ENCODE assay signal across 1 cellular context in genomic region chr16:57591086-57591869, GRCh38.
TF ChIP-seq lines count a peak whose summit lies in the region.

No MANE protein-coding gene starts in this region.

TF ChIP-seq in GM12878, 131 proteins besides CTCF, POLR2A, EP300 and RAD21:
- TF ChIP-seq PAX5 (IDR thresholded peaks at IDR 0.05; ENCODE audit: borderline replicate concordance, low read depth, low read length): 0 out of 2 replicates have a peak, but pooled peaks have one; percentile 43
- TF ChIP-seq, protein P1, sequence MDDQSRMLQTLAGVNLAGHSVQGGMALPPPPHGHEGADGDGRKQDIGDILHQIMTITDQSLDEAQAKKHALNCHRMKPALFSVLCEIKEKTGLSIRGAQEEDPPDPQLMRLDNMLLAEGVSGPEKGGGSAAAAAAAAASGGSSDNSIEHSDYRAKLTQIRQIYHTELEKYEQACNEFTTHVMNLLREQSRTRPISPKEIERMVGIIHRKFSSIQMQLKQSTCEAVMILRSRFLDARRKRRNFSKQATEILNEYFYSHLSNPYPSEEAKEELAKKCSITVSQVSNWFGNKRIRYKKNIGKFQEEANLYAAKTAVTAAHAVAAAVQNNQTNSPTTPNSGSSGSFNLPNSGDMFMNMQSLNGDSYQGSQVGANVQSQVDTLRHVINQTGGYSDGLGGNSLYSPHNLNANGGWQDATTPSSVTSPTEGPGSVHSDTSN (IDR thresholded peaks at IDR 0.05; ENCODE audit: insufficient replicate concordance, low read depth, low read length): peak; percentile 66
- peak; percentile 58 to 63 for TF ChIP-seq IKZF2 (IDR thresholded peaks at IDR 0.05)
- no peak for TF ChIP-seq SIN3A (IDR thresholded peaks at IDR 0.05; ENCODE audit: low read depth, low read length)
- no peak for TF ChIP-seq TBL1XR1 (IDR thresholded peaks at IDR 0.05; ENCODE audit: low read depth, low read length)
- TF ChIP-seq NFXL1 (IDR thresholded peaks at IDR 0.05; ENCODE audit: borderline replicate concordance): no peak
- TF ChIP-seq ZSCAN29 (IDR thresholded peaks at IDR 0.05): 0 out of 2 replicates have a peak, but pooled peaks have one; percentile 2
- TF ChIP-seq DPF2 (IDR thresholded peaks at IDR 0.05): peak; percentile 76
- peak; percentile 65 for TF ChIP-seq EED (IDR thresholded peaks at IDR 0.05; ENCODE audit: low read depth)
- TF ChIP-seq BMI1 (IDR thresholded peaks at IDR 0.05; ENCODE audit: borderline replicate concordance): 0 out of 2 replicates have a peak, but pooled peaks have one; percentile 11
- TF ChIP-seq IKZF1 (conservative IDR thresholded peaks at IDR 0.05): peak; percentile 78
- TF ChIP-seq WRNIP1 (IDR thresholded peaks at IDR 0.05; ENCODE audit: borderline replicate concordance, low read depth, low read length): no peak
- peak; percentile 97 for TF ChIP-seq POU2F2 (IDR thresholded peaks at IDR 0.05; ENCODE audit: borderline replicate concordance, low read depth, low read length)
- TF ChIP-seq, protein P2, sequence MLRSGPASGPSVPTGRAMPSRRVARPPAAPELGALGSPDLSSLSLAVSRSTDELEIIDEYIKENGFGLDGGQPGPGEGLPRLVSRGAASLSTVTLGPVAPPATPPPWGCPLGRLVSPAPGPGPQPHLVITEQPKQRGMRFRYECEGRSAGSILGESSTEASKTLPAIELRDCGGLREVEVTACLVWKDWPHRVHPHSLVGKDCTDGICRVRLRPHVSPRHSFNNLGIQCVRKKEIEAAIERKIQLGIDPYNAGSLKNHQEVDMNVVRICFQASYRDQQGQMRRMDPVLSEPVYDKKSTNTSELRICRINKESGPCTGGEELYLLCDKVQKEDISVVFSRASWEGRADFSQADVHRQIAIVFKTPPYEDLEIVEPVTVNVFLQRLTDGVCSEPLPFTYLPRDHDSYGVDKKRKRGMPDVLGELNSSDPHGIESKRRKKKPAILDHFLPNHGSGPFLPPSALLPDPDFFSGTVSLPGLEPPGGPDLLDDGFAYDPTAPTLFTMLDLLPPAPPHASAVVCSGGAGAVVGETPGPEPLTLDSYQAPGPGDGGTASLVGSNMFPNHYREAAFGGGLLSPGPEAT (IDR thresholded peaks at IDR 0.05; ENCODE audit: low read depth): peak; percentile 71; the same call in 1 of the 2 replicates
- TF ChIP-seq ASH2L (IDR thresholded peaks at IDR 0.05; ENCODE audit: borderline replicate concordance, low read depth): no peak
- TF ChIP-seq TAF1 (IDR thresholded peaks at IDR 0.05; ENCODE audit: borderline replicate concordance, low read depth, low read length): peak; percentile 14; the same call in 1 of the 2 replicates
- TF ChIP-seq SRF (IDR thresholded peaks at IDR 0.05; ENCODE audit: low read depth in 2 of 2, low read length in 2 of 2): no peak
- TF ChIP-seq CHD1 (IDR thresholded peaks at IDR 0.05; ENCODE audit: low read depth, low read length): no peak
- peak; percentile 54; the same call in 1 of the 2 replicates for TF ChIP-seq BACH1 (IDR thresholded peaks at IDR 0.05; ENCODE audit: borderline replicate concordance)
- no peak for TF ChIP-seq ZNF207 (IDR thresholded peaks at IDR 0.05; ENCODE audit: borderline replicate concordance)
- peak; percentile 50; the same call in 1 of the 2 replicates for TF ChIP-seq NFIC (IDR thresholded peaks at IDR 0.05; ENCODE audit: low read depth, low read length)
- TF ChIP-seq TCF12 (IDR thresholded peaks at IDR 0.05; ENCODE audit: low read depth, low read length): peak; percentile 85
- no peak for TF ChIP-seq NFYA (IDR thresholded peaks at IDR 0.05; ENCODE audit: borderline replicate concordance, low read depth, low read length)
- TF ChIP-seq, protein P3, sequence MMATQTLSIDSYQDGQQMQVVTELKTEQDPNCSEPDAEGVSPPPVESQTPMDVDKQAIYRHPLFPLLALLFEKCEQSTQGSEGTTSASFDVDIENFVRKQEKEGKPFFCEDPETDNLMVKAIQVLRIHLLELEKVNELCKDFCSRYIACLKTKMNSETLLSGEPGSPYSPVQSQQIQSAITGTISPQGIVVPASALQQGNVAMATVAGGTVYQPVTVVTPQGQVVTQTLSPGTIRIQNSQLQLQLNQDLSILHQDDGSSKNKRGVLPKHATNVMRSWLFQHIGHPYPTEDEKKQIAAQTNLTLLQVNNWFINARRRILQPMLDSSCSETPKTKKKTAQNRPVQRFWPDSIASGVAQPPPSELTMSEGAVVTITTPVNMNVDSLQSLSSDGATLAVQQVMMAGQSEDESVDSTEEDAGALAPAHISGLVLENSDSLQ (IDR thresholded peaks at IDR 0.05): peak; percentile 64; the same call in 1 of the 2 replicates
- peak; percentile 41; the same call in 1 of the 2 replicates for TF ChIP-seq RAD51 (IDR thresholded peaks at IDR 0.05)
- 0 out of 2 replicates have a peak, but pooled peaks have one; percentile 37 for TF ChIP-seq CHD2 (IDR thresholded peaks at IDR 0.05; ENCODE audit: borderline replicate concordance, low read depth, low read length)
- TF ChIP-seq MEF2B (IDR thresholded peaks at IDR 0.05; ENCODE audit: partially characterized antibody, poor library complexity, severe bottlenecking): no peak
- TF ChIP-seq SMC3 (IDR thresholded peaks at IDR 0.05; ENCODE audit: borderline replicate concordance, low read length): peak; percentile 79
- peak; percentile 61; the same call in 1 of the 2 replicates for TF ChIP-seq NR2F1 (conservative IDR thresholded peaks at IDR 0.05)
- TF ChIP-seq FOXM1 (IDR thresholded peaks at IDR 0.05; ENCODE audit: low read depth, low read length): peak; percentile 78
- TF ChIP-seq EGR1 (IDR thresholded peaks at IDR 0.05; ENCODE audit: borderline replicate concordance in 1 of 2, low read depth in 2 of 2, low read length in 2 of 2): peak in 1 of 2 experiments; percentile 55; a peak in 1 of 3 replicates
- no peak for TF ChIP-seq TARDBP (IDR thresholded peaks at IDR 0.05; ENCODE audit: borderline replicate concordance)
- peak; percentile 68 for TF ChIP-seq ATF7 (IDR thresholded peaks at IDR 0.05; ENCODE audit: low read depth)
- no peak for TF ChIP-seq EZH2 (IDR thresholded peaks at IDR 0.05; ENCODE audit: borderline replicate concordance, control insufficient read depth, low read depth, low read length)
- peak; percentile 59 for TF ChIP-seq NBN (IDR thresholded peaks at IDR 0.05)
- peak; percentile 69; the same call in 1 of the 2 replicates for TF ChIP-seq BCL11A (IDR thresholded peaks at IDR 0.05; ENCODE audit: low read depth, low read length)
- peak; percentile 60 for TF ChIP-seq GATAD2B (conservative IDR thresholded peaks at IDR 0.05; ENCODE audit: low read depth)
- TF ChIP-seq ETV6 (conservative IDR thresholded peaks at IDR 0.05 in 1 of 2, IDR thresholded peaks at IDR 0.05 in 1 of 2; ENCODE audit: borderline replicate concordance in 1 of 2, low read depth in 1 of 2): no peak
- peak; percentile 92 for TF ChIP-seq TCF7 (IDR thresholded peaks at IDR 0.05; ENCODE audit: borderline replicate concordance)
- TF ChIP-seq IRF4 (IDR thresholded peaks at IDR 0.05; ENCODE audit: low read depth, low read length): no peak
- TF ChIP-seq IRF3 (IDR thresholded peaks at IDR 0.05): no peak
- TF ChIP-seq MTA2 (IDR thresholded peaks at IDR 0.05; ENCODE audit: low read depth): peak; percentile 73; the same call in 1 of the 2 replicates
- TF ChIP-seq LARP7 (IDR thresholded peaks at IDR 0.05): 0 out of 2 replicates have a peak, but pooled peaks have one; percentile 29
- peak; percentile 31; the same call in 1 of the 2 replicates for TF ChIP-seq RB1 (IDR thresholded peaks at IDR 0.05; ENCODE audit: borderline replicate concordance)
- TF ChIP-seq, protein P4, sequence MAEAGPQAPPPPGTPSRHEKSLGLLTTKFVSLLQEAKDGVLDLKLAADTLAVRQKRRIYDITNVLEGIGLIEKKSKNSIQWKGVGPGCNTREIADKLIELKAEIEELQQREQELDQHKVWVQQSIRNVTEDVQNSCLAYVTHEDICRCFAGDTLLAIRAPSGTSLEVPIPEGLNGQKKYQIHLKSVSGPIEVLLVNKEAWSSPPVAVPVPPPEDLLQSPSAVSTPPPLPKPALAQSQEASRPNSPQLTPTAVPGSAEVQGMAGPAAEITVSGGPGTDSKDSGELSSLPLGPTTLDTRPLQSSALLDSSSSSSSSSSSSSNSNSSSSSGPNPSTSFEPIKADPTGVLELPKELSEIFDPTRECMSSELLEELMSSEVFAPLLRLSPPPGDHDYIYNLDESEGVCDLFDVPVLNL (IDR thresholded peaks at IDR 0.05; ENCODE audit: low read depth, low read length): no peak
- peak; percentile 61; the same call in 1 of the 2 replicates for TF ChIP-seq JUNB (IDR thresholded peaks at IDR 0.05)
- TF ChIP-seq, protein P5, sequence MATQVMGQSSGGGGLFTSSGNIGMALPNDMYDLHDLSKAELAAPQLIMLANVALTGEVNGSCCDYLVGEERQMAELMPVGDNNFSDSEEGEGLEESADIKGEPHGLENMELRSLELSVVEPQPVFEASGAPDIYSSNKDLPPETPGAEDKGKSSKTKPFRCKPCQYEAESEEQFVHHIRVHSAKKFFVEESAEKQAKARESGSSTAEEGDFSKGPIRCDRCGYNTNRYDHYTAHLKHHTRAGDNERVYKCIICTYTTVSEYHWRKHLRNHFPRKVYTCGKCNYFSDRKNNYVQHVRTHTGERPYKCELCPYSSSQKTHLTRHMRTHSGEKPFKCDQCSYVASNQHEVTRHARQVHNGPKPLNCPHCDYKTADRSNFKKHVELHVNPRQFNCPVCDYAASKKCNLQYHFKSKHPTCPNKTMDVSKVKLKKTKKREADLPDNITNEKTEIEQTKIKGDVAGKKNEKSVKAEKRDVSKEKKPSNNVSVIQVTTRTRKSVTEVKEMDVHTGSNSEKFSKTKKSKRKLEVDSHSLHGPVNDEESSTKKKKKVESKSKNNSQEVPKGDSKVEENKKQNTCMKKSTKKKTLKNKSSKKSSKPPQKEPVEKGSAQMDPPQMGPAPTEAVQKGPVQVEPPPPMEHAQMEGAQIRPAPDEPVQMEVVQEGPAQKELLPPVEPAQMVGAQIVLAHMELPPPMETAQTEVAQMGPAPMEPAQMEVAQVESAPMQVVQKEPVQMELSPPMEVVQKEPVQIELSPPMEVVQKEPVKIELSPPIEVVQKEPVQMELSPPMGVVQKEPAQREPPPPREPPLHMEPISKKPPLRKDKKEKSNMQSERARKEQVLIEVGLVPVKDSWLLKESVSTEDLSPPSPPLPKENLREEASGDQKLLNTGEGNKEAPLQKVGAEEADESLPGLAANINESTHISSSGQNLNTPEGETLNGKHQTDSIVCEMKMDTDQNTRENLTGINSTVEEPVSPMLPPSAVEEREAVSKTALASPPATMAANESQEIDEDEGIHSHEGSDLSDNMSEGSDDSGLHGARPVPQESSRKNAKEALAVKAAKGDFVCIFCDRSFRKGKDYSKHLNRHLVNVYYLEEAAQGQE (IDR thresholded peaks at IDR 0.05; ENCODE audit: low read depth, low read length): no peak
- peak; percentile 60 for TF ChIP-seq SP1 (IDR thresholded peaks at IDR 0.05; ENCODE audit: low read depth, low read length)
- TF ChIP-seq BHLHE40 (IDR thresholded peaks at IDR 0.05; ENCODE audit: borderline replicate concordance in 1 of 2, low read depth in 2 of 2, low read length in 1 of 2): peak; percentile 17 to 80; a peak in 2 of 4 replicates
- TF ChIP-seq HDGF (IDR thresholded peaks at IDR 0.05): peak; percentile 70; the same call in 1 of the 2 replicates
- peak; percentile 57 for TF ChIP-seq RUNX3 (IDR thresholded peaks at IDR 0.05; ENCODE audit: low read length)
- TF ChIP-seq CREM (IDR thresholded peaks at IDR 0.05; ENCODE audit: low read depth): peak; percentile 67; the same call in 1 of the 2 replicates
- TF ChIP-seq, protein P6, sequence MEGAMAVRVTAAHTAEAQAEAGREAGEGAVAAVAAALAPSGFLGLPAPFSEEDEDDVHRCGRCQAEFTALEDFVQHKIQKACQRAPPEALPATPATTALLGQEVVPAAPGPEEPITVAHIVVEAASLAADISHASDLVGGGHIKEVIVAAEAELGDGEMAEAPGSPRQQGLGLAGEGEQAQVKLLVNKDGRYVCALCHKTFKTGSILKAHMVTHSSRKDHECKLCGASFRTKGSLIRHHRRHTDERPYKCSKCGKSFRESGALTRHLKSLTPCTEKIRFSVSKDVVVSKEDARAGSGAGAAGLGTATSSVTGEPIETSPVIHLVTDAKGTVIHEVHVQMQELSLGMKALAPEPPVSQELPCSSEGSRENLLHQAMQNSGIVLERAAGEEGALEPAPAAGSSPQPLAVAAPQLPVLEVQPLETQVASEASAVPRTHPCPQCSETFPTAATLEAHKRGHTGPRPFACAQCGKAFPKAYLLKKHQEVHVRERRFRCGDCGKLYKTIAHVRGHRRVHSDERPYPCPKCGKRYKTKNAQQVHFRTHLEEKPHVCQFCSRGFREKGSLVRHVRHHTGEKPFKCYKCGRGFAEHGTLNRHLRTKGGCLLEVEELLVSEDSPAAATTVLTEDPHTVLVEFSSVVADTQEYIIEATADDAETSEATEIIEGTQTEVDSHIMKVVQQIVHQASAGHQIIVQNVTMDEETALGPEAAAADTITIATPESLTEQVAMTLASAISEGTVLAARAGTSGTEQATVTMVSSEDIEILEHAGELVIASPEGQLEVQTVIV (IDR thresholded peaks at IDR 0.05; ENCODE audit: borderline replicate concordance, partially characterized antibody): no peak
- TF ChIP-seq SPI1 (IDR thresholded peaks at IDR 0.05; ENCODE audit: borderline replicate concordance, insufficient read depth, low read depth, low read length): 0 out of 2 replicates have a peak, but pooled peaks have one; percentile 6
- TF ChIP-seq, protein P7, sequence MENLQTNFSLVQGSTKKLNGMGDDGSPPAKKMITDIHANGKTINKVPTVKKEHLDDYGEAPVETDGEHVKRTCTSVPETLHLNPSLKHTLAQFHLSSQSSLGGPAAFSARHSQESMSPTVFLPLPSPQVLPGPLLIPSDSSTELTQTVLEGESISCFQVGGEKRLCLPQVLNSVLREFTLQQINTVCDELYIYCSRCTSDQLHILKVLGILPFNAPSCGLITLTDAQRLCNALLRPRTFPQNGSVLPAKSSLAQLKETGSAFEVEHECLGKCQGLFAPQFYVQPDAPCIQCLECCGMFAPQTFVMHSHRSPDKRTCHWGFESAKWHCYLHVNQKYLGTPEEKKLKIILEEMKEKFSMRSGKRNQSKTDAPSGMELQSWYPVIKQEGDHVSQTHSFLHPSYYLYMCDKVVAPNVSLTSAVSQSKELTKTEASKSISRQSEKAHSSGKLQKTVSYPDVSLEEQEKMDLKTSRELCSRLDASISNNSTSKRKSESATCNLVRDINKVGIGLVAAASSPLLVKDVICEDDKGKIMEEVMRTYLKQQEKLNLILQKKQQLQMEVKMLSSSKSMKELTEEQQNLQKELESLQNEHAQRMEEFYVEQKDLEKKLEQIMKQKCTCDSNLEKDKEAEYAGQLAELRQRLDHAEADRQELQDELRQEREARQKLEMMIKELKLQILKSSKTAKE (IDR thresholded peaks at IDR 0.05; ENCODE audit: low read depth, poor library complexity, severe bottlenecking): peak; percentile 23
- no peak for TF ChIP-seq NR2C1 (IDR thresholded peaks at IDR 0.05)
